Comparison of ENCODE assay signal across 25 cellular contexts in the genomic region with DNA sequence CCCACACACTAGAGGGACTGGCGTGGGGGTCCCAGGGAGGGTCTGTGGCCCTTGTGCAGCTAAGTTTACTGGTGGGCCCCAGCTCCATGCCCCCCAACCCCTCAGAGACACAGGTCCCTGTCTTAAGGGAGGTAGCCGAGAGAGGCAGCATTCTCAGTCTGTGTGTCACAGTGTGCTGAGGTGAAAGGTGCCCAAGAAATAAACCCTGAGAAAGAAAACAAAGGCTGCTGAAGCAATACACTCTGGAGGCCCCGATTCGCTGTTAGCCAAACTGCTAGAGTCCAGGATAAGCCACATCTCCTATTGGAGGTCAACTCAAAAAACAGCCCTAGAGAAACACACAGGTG.
"Had no signal": no experiment of that assay in that cellular context is flagged by ENCODE, and none has a peak within 500 bp of the region (broad histone marks: within the 10 kb centered on the region; RNA-seq: fewer than 3 reads in every experiment).

No MANE protein-coding gene starts in this region.

- H3K4me3 Mint-ChIP-seq: activated CD4-positive, alpha-beta memory T cell treated with anti-CD3 and anti-CD28 coated beads, Interleukin-2, amount 10 ng/mL, durations not matched to agents 7 days and 5 days; activated CD4-positive, alpha-beta T cell treated with anti-CD3 and anti-CD28 coated beads, Interleukin-2, amount 10 ng/mL, durations not matched to agents 24 days and 14 days; activated T-helper 1 cell treated with anti-CD3 and anti-CD28 coated beads, Interleukin-12 subunit alpha, Interleukin-12 subunit beta, Interleukin-2, Interleukin-4 antibody, amounts not matched to agents 30 ng/mL and 10 ng/mL and 1 ng/mL, durations not matched to agents 14 hours and 24 hours and 36 hours; effector memory CD8-positive, alpha-beta T cell; naive B cell; T-cell; T-helper 2 cell treated with Interferon-gamma antibody and Interleukin-4, amounts not matched to agents 5 μg/mL and 100 μg/mL, for 36 hours had no signal

- H3K27ac ChIP-seq: brain microvascular endothelial cell, esophagus squamous epithelium, heart left ventricle, ovary, prostate gland, right atrium auricular region, tibial artery, VCaP had no signal

- H3K4me1 ChIP-seq: heart left ventricle, prostate gland, right atrium auricular region had no signal

- H3K36me3 ChIP-seq: ovary had no signal

- H3K9me3 ChIP-seq: ascending aorta, esophagus squamous epithelium, heart left ventricle, ovary, prostate gland, right atrium auricular region, tibial artery had no signal

- DNase-seq: activated CD4-positive, alpha-beta memory T cell treated with anti-CD3 and anti-CD28 coated beads, Interleukin-2, amount 10 ng/mL, durations not matched to agents 7 days and 5 days; activated CD4-positive, alpha-beta T cell treated with anti-CD3 and anti-CD28 coated beads, Interleukin-2, amount 10 ng/mL, durations not matched to agents 24 days and 14 days; brain microvascular endothelial cell; caudate nucleus; dorsolateral prefrontal cortex; effector memory CD8-positive, alpha-beta T cell; esophagus squamous epithelium; heart left ventricle; islet precursor cell; left cardiac atrium; mesendoderm; naive B cell; ovary; stimulated activated CD4-positive, alpha-beta T cell treated with anti-CD3 and anti-CD28 coated beads, Interleukin-4, amount 100 ng/mL, for 24 hours; stimulated activated naive CD8-positive, alpha-beta T cell treated with anti-CD3 and anti-CD28 coated beads, Interleukin-15, Interleukin-2, amounts not matched to agents 100 U/mL and 50 U/mL, for 24 hours; T-cell; tibial artery had no signal

- H3K27me3 Mint-ChIP-seq: activated CD4-positive, alpha-beta memory T cell treated with anti-CD3 and anti-CD28 coated beads, Interleukin-2, amount 10 ng/mL, durations not matched to agents 7 days and 5 days; activated CD4-positive, alpha-beta T cell treated with anti-CD3 and anti-CD28 coated beads, Interleukin-2, amount 10 ng/mL, durations not matched to agents 24 days and 14 days; effector memory CD8-positive, alpha-beta T cell; naive B cell; T-cell had no signal

- H3K4me1 Mint-ChIP-seq: activated CD4-positive, alpha-beta memory T cell treated with anti-CD3 and anti-CD28 coated beads, Interleukin-2, amount 10 ng/mL, durations not matched to agents 7 days and 5 days; activated CD4-positive, alpha-beta T cell treated with anti-CD3 and anti-CD28 coated beads, Interleukin-2, amount 10 ng/mL, durations not matched to agents 24 days and 14 days; T-cell had no signal

- H3K27ac Mint-ChIP-seq: activated CD4-positive, alpha-beta memory T cell treated with anti-CD3 and anti-CD28 coated beads, Interleukin-2, amount 10 ng/mL, durations not matched to agents 7 days and 5 days; activated CD4-positive, alpha-beta T cell treated with anti-CD3 and anti-CD28 coated beads, Interleukin-2, amount 10 ng/mL, durations not matched to agents 24 days and 14 days; activated T-helper 1 cell treated with anti-CD3 and anti-CD28 coated beads, Interleukin-12 subunit alpha, Interleukin-12 subunit beta, Interleukin-2, Interleukin-4 antibody, amounts not matched to agents 30 ng/mL and 10 ng/mL and 1 ng/mL, durations not matched to agents 14 hours and 24 hours and 36 hours; effector memory CD8-positive, alpha-beta T cell; T-cell; T-helper 2 cell treated with Interferon-gamma antibody and Interleukin-4, amounts not matched to agents 5 μg/mL and 100 μg/mL, for 36 hours had no signal

- H3K27me3 ChIP-seq: ascending aorta, brain microvascular endothelial cell, dorsolateral prefrontal cortex, esophagus squamous epithelium, heart left ventricle, ovary, right atrium auricular region, tibial artery had no signal

- H3K4me3 ChIP-seq: ascending aorta, dorsolateral prefrontal cortex, esophagus squamous epithelium, heart left ventricle, ovary, prostate gland, right atrium auricular region, tibial artery had no signal

- H3K36me3 Mint-ChIP-seq: activated naive CD4-positive, alpha-beta T cell treated with anti-CD3 and anti-CD28 coated beads, Interleukin-2, amount 50 U/mL, for 72 hours had no signal

- H3K9me3 Mint-ChIP-seq: activated CD4-positive, alpha-beta memory T cell treated with anti-CD3 and anti-CD28 coated beads, Interleukin-2, amount 10 ng/mL, durations not matched to agents 7 days and 5 days; activated CD4-positive, alpha-beta T cell treated with anti-CD3 and anti-CD28 coated beads, Interleukin-2, amount 10 ng/mL, durations not matched to agents 24 days and 14 days; activated naive CD4-positive, alpha-beta T cell treated with anti-CD3 and anti-CD28 coated beads, Interleukin-2, amount 50 U/mL, for 72 hours; activated T-helper 1 cell treated with anti-CD3 and anti-CD28 coated beads, Interleukin-12 subunit alpha, Interleukin-12 subunit beta, Interleukin-2, Interleukin-4 antibody, amounts not matched to agents 30 ng/mL and 10 ng/mL and 1 ng/mL, durations not matched to agents 14 hours and 24 hours and 36 hours; effector memory CD8-positive, alpha-beta T cell; naive B cell; T-cell; T-helper 2 cell treated with Interferon-gamma antibody and Interleukin-4, amounts not matched to agents 5 μg/mL and 100 μg/mL, for 36 hours had no signal

- ATAC-seq: activated CD4-positive, CD25-positive, alpha-beta regulatory T cell treated with anti-CD3 and anti-CD28 coated beads, Interleukin-2, amount 50 U/mL, for 24 hours; activated naive CD4-positive, alpha-beta T cell treated with anti-CD3 and anti-CD28 coated beads, Interleukin-2, amount 50 U/mL, for 72 hours; effector memory CD8-positive, alpha-beta T cell; heart left ventricle; left cardiac atrium; stimulated activated naive CD8-positive, alpha-beta T cell treated with anti-CD3 and anti-CD28 coated beads, Interleukin-15, Interleukin-2, amounts not matched to agents 100 U/mL and 50 U/mL, for 24 hours; T-cell had no signal
